17 cellular contexts compared by ENCODE assay signal in genomic region chr3:10392244-10392643, GRCh38.
DNase-seq lines count a peak whose midpoint lies in the region; ATAC-seq, FAIRE-seq and TF ChIP-seq lines count a peak whose summit lies in the region.
"Had no signal": no experiment of that assay in that cellular context is flagged by ENCODE, and none has a peak within 500 bp of the region (broad histone marks: within the 10 kb centered on the region; RNA-seq: fewer than 3 reads in every experiment).

No MANE protein-coding gene starts in this region.

- no peak for FAIRE-seq in A549 (lab: Jason Lieb, UNC)
- FAIRE-seq: astrocyte had no signal

- no peaks in the 10 kb centered on the region for H3K36me3 Mint-ChIP-seq in CD4-positive, CD25-positive, alpha-beta regulatory T cell
- no peaks in the 10 kb centered on the region for H3K36me3 Mint-ChIP-seq in natural killer cell treated with Interleukin-12 subunit alpha and Interleukin-12 subunit beta and Interleukin-15 and Interleukin-18, amount 100 ng/mL, for 72 hours

- H3K27ac ChIP-seq in A549, result no peak overlapping the region
- H3K27ac ChIP-seq in CD4-positive, CD25-positive, alpha-beta regulatory T cell (ENCODE audit: insufficient read depth, low read length, poor library complexity, severe bottlenecking), result no peak overlapping the region
- H3K27ac ChIP-seq: C4-2B, lower lobe of right lung, neutrophil, SJSA1 had no signal

- no peak overlapping the region for H3K4me2 ChIP-seq in A549
- H3K4me2 ChIP-seq: smooth muscle cell had no signal

- peaks cover 4% of the 10 kb centered on the region for H3K27me3 Mint-ChIP-seq in CD4-positive, CD25-positive, alpha-beta regulatory T cell
- no peaks in the 10 kb centered on the region for H3K27me3 Mint-ChIP-seq in natural killer cell treated with Interleukin-12 subunit alpha and Interleukin-12 subunit beta and Interleukin-15 and Interleukin-18, amount 100 ng/mL, for 72 hours

- TF ChIP-seq POLR2A in A549 (IDR thresholded peaks at IDR 0.05; ENCODE audit: low read length), result no peak

- ATAC-seq in A549, result peak; percentile 49 to 76; a peak in 4 of 6 replicates
- ATAC-seq in CD4-positive, CD25-positive, alpha-beta regulatory T cell (ENCODE audit: low read depth in 2 of 2), result no peak
- ATAC-seq in natural killer cell treated with Interleukin-12 subunit alpha and Interleukin-12 subunit beta and Interleukin-15 and Interleukin-18, amount 100 ng/mL, for 72 hours, result no peak
- ATAC-seq: activated CD8-positive, alpha-beta T cell treated with anti-CD3 and anti-CD28 coated beads, Interleukin-2, amount 10 ng/mL, durations not matched to agents 7 days and 5 days; lower lobe of right lung had no signal

- H3K27ac Mint-ChIP-seq in CD4-positive, CD25-positive, alpha-beta regulatory T cell, result peak overlapping the region; percentile 32 to 88 (median 86)
- H3K27ac Mint-ChIP-seq in natural killer cell treated with Interleukin-12 subunit alpha and Interleukin-12 subunit beta and Interleukin-15 and Interleukin-18, amount 100 ng/mL, for 72 hours, result no peak overlapping the region
- H3K27ac Mint-ChIP-seq: activated CD8-positive, alpha-beta T cell treated with anti-CD3 and anti-CD28 coated beads, Interleukin-2, amount 10 ng/mL, durations not matched to agents 7 days and 5 days; activated T-helper 2 cell treated with anti-CD3 and anti-CD28 coated beads, Interferon-gamma antibody, Interleukin-2, Interleukin-4, amounts not matched to agents 10 μg/mL and 5 μg/mL and 100 μg/mL, durations not matched to agents 14 hours and 24 hours and 36 hours had no signal

- peaks cover 13 to 94% (median 57%) of the 10 kb centered on the region in 4 donors for H3K4me1 Mint-ChIP-seq in CD4-positive, CD25-positive, alpha-beta regulatory T cell
- peaks cover 0 to 10% of the 10 kb centered on the region in 2 donors for H3K4me1 Mint-ChIP-seq in natural killer cell treated with Interleukin-12 subunit alpha and Interleukin-12 subunit beta and Interleukin-15 and Interleukin-18, amount 100 ng/mL, for 72 hours (ENCODE audit: low read depth in 2 of 2)

- H3K4me3 Mint-ChIP-seq in CD4-positive, CD25-positive, alpha-beta regulatory T cell, result peak overlapping the region in 1 of 4 donors; percentile 66
- no peak overlapping the region for H3K4me3 Mint-ChIP-seq in natural killer cell treated with Interleukin-12 subunit alpha and Interleukin-12 subunit beta and Interleukin-15 and Interleukin-18, amount 100 ng/mL, for 72 hours
- H3K4me3 Mint-ChIP-seq: activated CD8-positive, alpha-beta T cell treated with anti-CD3 and anti-CD28 coated beads, Interleukin-2, amount 10 ng/mL, durations not matched to agents 7 days and 5 days had no signal

- peaks cover 0 to 2% (median 0%) of the 10 kb centered on the region in 7 donors for H3K9me3 Mint-ChIP-seq in CD4-positive, CD25-positive, alpha-beta regulatory T cell
- H3K9me3 Mint-ChIP-seq in natural killer cell treated with Interleukin-12 subunit alpha and Interleukin-12 subunit beta and Interleukin-15 and Interleukin-18, amount 100 ng/mL, for 72 hours, result no peaks in the 10 kb centered on the region
- H3K9me3 Mint-ChIP-seq: activated T-helper 2 cell treated with anti-CD3 and anti-CD28 coated beads, Interferon-gamma antibody, Interleukin-2, Interleukin-4, amounts not matched to agents 10 μg/mL and 5 μg/mL and 100 μg/mL, durations not matched to agents 14 hours and 24 hours and 36 hours had no signal

- WGBS in A549 (ENCODE audit: missing lambda C conversion rate), result 18% methylated on average over 4 of the region's 4 CpGs

- H3K36me3 ChIP-seq in CD4-positive, CD25-positive, alpha-beta regulatory T cell (ENCODE audit: control insufficient read depth, insufficient read depth, low read length), result no peaks in the 10 kb centered on the region
- H3K36me3 ChIP-seq: lower lobe of right lung, neutrophil, SJSA1 had no signal

- H3K9me3 ChIP-seq in A549, result no peaks in the 10 kb centered on the region
- no peaks in the 10 kb centered on the region for H3K9me3 ChIP-seq in CD4-positive, CD25-positive, alpha-beta regulatory T cell (ENCODE audit: control insufficient read depth in 2 of 2, low read length in 2 of 2)
- H3K9me3 ChIP-seq: neutrophil, SJSA1 had no signal

- in situ Hi-C loops in SK-MEL-5 (cut with HindIII; ENCODE audit: low pct_unique_long_range_greater_than_20kb, low sequenced_read_pairs), result no loop called here

- no peaks in the 10 kb centered on the region for H3K27me3 ChIP-seq in CD4-positive, CD25-positive, alpha-beta regulatory T cell (ENCODE audit: control insufficient read depth, insufficient read depth, low read length)
- H3K27me3 ChIP-seq: neutrophil, SJSA1 had no signal

- CTCF ChIA-PET in A549 (lab: Yijun Ruan, JAX), result interaction anchor here (0.8 to 1.3 kb wide), 4 partner anchors 10 to 310 kb away, joined by 3 to 4 read pairs (median 4); no protein-coding TSS in a partner anchor

- no peaks in the 10 kb centered on the region for H3K4me1 ChIP-seq in A549
- H3K4me1 ChIP-seq in CD4-positive, CD25-positive, alpha-beta regulatory T cell (ENCODE audit: control insufficient read depth, insufficient read depth, low read length, poor library complexity, severe bottlenecking), result peaks cover 91% of the 10 kb centered on the region
- H3K4me1 ChIP-seq: lower lobe of right lung, SJSA1 had no signal

- TF ChIP-seq EP300 in A549 (IDR thresholded peaks at IDR 0.05), result no peak

- H3K4me3 ChIP-seq in A549, result no peak overlapping the region
- H3K4me3 ChIP-seq in CD4-positive, CD25-positive, alpha-beta regulatory T cell (ENCODE audit: low read depth, low read length), result no peak overlapping the region
- H3K4me3 ChIP-seq: lower lobe of right lung, SJSA1, smooth muscle cell had no signal

- DNase-seq in A549 (ENCODE audit: low read depth in 1 of 2, low spot score in 1 of 2), result peak in 1 of 2 experiments; percentile 10
- no peak for DNase-seq in CD4-positive, CD25-positive, alpha-beta regulatory T cell
- peak; percentile 35 for DNase-seq in SK-MEL-5 (ENCODE audit: low read depth, low spot score)
- peak; percentile 8 for DNase-seq in iris pigment epithelial cell (ENCODE audit: low read depth)
- DNase-seq in NCI-H446 treated with DMSO at 0.1 percent for 48 hours (lab: John Stamatoyannopoulos, UW), result no peak
- DNase-seq in natural killer cell treated with Interleukin-12 subunit alpha and Interleukin-12 subunit beta and Interleukin-15 and Interleukin-18, amount 100 ng/mL, for 72 hours (ENCODE audit: low spot score), result no peak
- no peak for DNase-seq in activated T-cell treated with anti-CD3 and anti-CD28 coated beads, Interleukin-2, amount 50 U/mL, for 1 hour
- no peak for DNase-seq in pons (ENCODE audit: low spot score)
- DNase-seq: activated CD8-positive, alpha-beta T cell treated with anti-CD3 and anti-CD28 coated beads, Interleukin-2, amount 10 ng/mL, durations not matched to agents 7 days and 5 days; lower lobe of right lung; NCI-H2029 had no signal

- no peak for TF ChIP-seq CTCF in A549 (IDR thresholded peaks at IDR 0.05)

- POLR2A ChIA-PET in A549 (lab: Yijun Ruan, JAX), result no interaction called here

- TF ChIP-seq RAD21 in A549 (conservative IDR thresholded peaks at IDR 0.05 in 1 of 2, IDR thresholded peaks at IDR 0.05 in 1 of 2), result peak in 1 of 2 experiments; percentile 6; a peak in 1 of 5 replicates

TF ChIP-seq in A549, 52 proteins besides CTCF, POLR2A, EP300 and RAD21:
- no peak for TF ChIP-seq MAZ (IDR thresholded peaks at IDR 0.05; ENCODE audit: borderline replicate concordance, low read depth, low read length)
- TF ChIP-seq CBX8 (IDR thresholded peaks at IDR 0.05), result no peak
- TF ChIP-seq E2F6 (IDR thresholded peaks at IDR 0.05; ENCODE audit: borderline replicate concordance, low read depth), result no peak
- no peak for TF ChIP-seq RNF2 (IDR thresholded peaks at IDR 0.05; ENCODE audit: borderline replicate concordance, low read depth)
- no peak for TF ChIP-seq JUNB (IDR thresholded peaks at IDR 0.05)
- TF ChIP-seq RARB (CRISPR knock-in tag; IDR thresholded peaks at IDR 0.05), result no peak
- no peak for TF ChIP-seq PBX3 (IDR thresholded peaks at IDR 0.05)

Comparison
In these comparisons a context has a peak if more than half of its experiments do, and no peak if none do; other contexts are left out.
1. ATAC-seq: peak in A549 (2 of 2); none in CD4-positive, CD25-positive, alpha-beta regulatory T cell (0 of 2) and natural killer cell treated with Interleukin-12 subunit alpha and Interleukin-12 subunit beta and Interleukin-15 and Interleukin-18, amount 100 ng/mL, for 72 hours (0 of 2).
2. DNase-seq: peak in SK-MEL-5 (single experiment) and iris pigment epithelial cell (single experiment); none in CD4-positive, CD25-positive, alpha-beta regulatory T cell (0 of 3), NCI-H446 treated with DMSO at 0.1 percent for 48 hours (single experiment), natural killer cell treated with Interleukin-12 subunit alpha and Interleukin-12 subunit beta and Interleukin-15 and Interleukin-18, amount 100 ng/mL, for 72 hours (single experiment), activated T-cell treated with anti-CD3 and anti-CD28 coated beads, Interleukin-2, amount 50 U/mL, for 1 hour (single experiment) and pons (single experiment).
3. H3K27ac Mint-ChIP-seq: peak in CD4-positive, CD25-positive, alpha-beta regulatory T cell (3 of 3); none in natural killer cell treated with Interleukin-12 subunit alpha and Interleukin-12 subunit beta and Interleukin-15 and Interleukin-18, amount 100 ng/mL, for 72 hours (0 of 2).